Comparison of ENCODE assay signal across 1 cellular context in genomic region chr10:21495002-21495685, GRCh38.
TF ChIP-seq lines count a peak whose summit lies in the region.

No MANE protein-coding gene starts in this region.

TF ChIP-seq in GM12878, 131 proteins besides CTCF, POLR2A, EP300 and RAD21 (continued from another document):
- TF ChIP-seq BCL3 (IDR thresholded peaks at IDR 0.05; ENCODE audit: borderline replicate concordance, insufficient read depth, low read depth, low read length, poor library complexity, severe bottlenecking) (no peak), TARDBP (IDR thresholded peaks at IDR 0.05; ENCODE audit: borderline replicate concordance) (no peak), MTA3 (IDR thresholded peaks at IDR 0.05; ENCODE audit: borderline replicate concordance, low read length) (no peak), SREBF2 (IDR thresholded peaks at IDR 0.05; ENCODE audit: low read length) (no peak), HDAC6 (IDR thresholded peaks at IDR 0.05; ENCODE audit: unreplicated experiment) (no peak), ATF7 (IDR thresholded peaks at IDR 0.05; ENCODE audit: low read depth) (no peak)
